In the genomic region with DNA sequence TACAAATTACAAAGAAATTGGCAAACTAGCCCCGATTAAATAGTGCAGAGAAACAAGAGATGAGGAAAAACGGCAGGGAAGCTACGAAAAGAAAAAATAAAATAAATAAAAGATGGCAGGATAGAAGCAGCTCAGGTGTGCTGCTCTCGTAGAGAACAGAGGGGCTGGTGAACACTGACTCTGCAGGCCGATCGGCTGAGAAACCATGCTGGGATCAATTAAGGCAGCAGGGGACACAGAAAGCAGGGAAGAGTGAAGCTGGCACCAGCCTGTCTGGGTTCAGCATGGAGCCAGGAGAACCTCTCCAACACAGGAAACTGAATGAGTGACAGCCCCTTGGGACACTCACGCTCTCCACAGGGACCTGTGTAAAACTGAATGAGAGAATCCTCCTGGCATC, we compare ENCODE assay signal across 29 cellular contexts. TPM values are rescaled to one million over a fixed set of nuclear protein-coding genes. Genes with fewer than 3 reads are reported as not detected.
DNase-seq lines count a peak whose midpoint lies in the region; ATAC-seq and TF ChIP-seq lines count a peak whose summit lies in the region.
"Had no signal": no experiment of that assay in that cellular context is flagged by ENCODE, and none has a peak within 500 bp of the region (broad histone marks: within the 10 kb centered on the region; RNA-seq: fewer than 3 reads in every experiment).

No MANE protein-coding gene starts in this region.

- H2AFZ ChIP-seq in OCI-LY1 (ENCODE audit: low read length): no peak overlapping the region
- H2AFZ ChIP-seq: parathyroid adenoma had no signal

- in situ Hi-C loops in transverse colon (cut with MboI; ENCODE audit: low pct_ligation_motif_present in 1 of 4, low pct_unique_long_range_greater_than_20kb in 1 of 4, low sequenced_read_pairs in 3 of 4): no loop called here

- ATAC-seq in stimulated activated naive B cell treated with anti-CD40 and anti-IgM and Interleukin-4, amounts not matched to agents 10 μg/mL and 1 μg/mL and 100 μg/mL, for 72 hours (replicated peaks): peak; percentile 19 to 46
- ATAC-seq in GM21423 (IDR thresholded peaks at IDR 0.05; ENCODE audit: unreplicated experiment): no peak
- ATAC-seq: activated CD8-positive, alpha-beta memory T cell treated with anti-CD3 and anti-CD28 coated beads, Interleukin-2, amount 10 ng/mL, durations not matched to agents 7 days and 5 days; activated T-helper 17 cell treated with anti-CD3 and anti-CD28 coated beads, Interleukin-2, amount 50 U/mL, for 72 hours; K562; right lobe of liver had no signal

- 65 to 66% methylated on average over 3 to 7 of the region's 7 CpGs for WGBS in transverse colon (ENCODE audit: low coverage in 1 of 2), 2 donors

- no peaks in the 10 kb centered on the region for H3K4me1 Mint-ChIP-seq in activated naive CD4-positive, alpha-beta T cell treated with anti-CD3 and anti-CD28 coated beads, Interleukin-2, amount 10 ng/mL, durations not matched to agents 7 days and 5 days
- peaks cover 12 to 20% of the 10 kb centered on the region in 2 donors for H3K4me1 Mint-ChIP-seq in stimulated activated naive B cell treated with anti-CD40 and anti-IgM and Interleukin-4, amounts not matched to agents 10 μg/mL and 1 μg/mL and 100 μg/mL, for 72 hours
- H3K4me1 Mint-ChIP-seq: activated CD8-positive, alpha-beta memory T cell treated with anti-CD3 and anti-CD28 coated beads, Interleukin-2, amount 10 ng/mL, durations not matched to agents 7 days and 5 days; activated naive CD8-positive, alpha-beta T cell treated with anti-CD3 and anti-CD28 coated beads, Interleukin-2, amount 10 ng/mL, durations not matched to agents 7 days and 5 days; activated T-helper 17 cell treated with anti-CD3 and anti-CD28 coated beads, Interleukin-2, amount 50 U/mL, for 72 hours; nephron progenitor cell had no signal

- H3K9me3 ChIP-seq in OCI-LY1 (ENCODE audit: low read length) (peaks cover 5% of the 10 kb centered on the region; the same call in 1 of the 2 replicates), transverse colon (no peaks in the 10 kb centered on the region)
- H3K9me3 ChIP-seq: HAP-1, right lobe of liver had no signal

- no peaks in the 10 kb centered on the region for H3K79me2 ChIP-seq in OCI-LY1 (ENCODE audit: insufficient read depth, low read length)
- H3K79me2 ChIP-seq: parathyroid adenoma had no signal

- H3K9me3 Mint-ChIP-seq in activated naive CD4-positive, alpha-beta T cell treated with anti-CD3 and anti-CD28 coated beads, Interleukin-2, amount 10 ng/mL, durations not matched to agents 7 days and 5 days: peaks cover 19% of the 10 kb centered on the region
- peaks cover 12 to 14% of the 10 kb centered on the region in 2 donors for H3K9me3 Mint-ChIP-seq in stimulated activated naive B cell treated with anti-CD40 and anti-IgM and Interleukin-4, amounts not matched to agents 10 μg/mL and 1 μg/mL and 100 μg/mL, for 72 hours

- H3K27ac Mint-ChIP-seq in activated naive CD4-positive, alpha-beta T cell treated with anti-CD3 and anti-CD28 coated beads, Interleukin-2, amount 10 ng/mL, durations not matched to agents 7 days and 5 days: peak overlapping the region; percentile 14
- H3K27ac Mint-ChIP-seq in stimulated activated naive B cell treated with anti-CD40 and anti-IgM and Interleukin-4, amounts not matched to agents 10 μg/mL and 1 μg/mL and 100 μg/mL, for 72 hours: peak overlapping the region; percentile 47
- H3K27ac Mint-ChIP-seq: activated CD8-positive, alpha-beta memory T cell treated with anti-CD3 and anti-CD28 coated beads, Interleukin-2, amount 10 ng/mL, durations not matched to agents 7 days and 5 days; activated naive CD8-positive, alpha-beta T cell treated with anti-CD3 and anti-CD28 coated beads, Interleukin-2, amount 10 ng/mL, durations not matched to agents 7 days and 5 days; activated T-helper 17 cell treated with anti-CD3 and anti-CD28 coated beads, Interleukin-2, amount 50 U/mL, for 72 hours; nephron progenitor cell; type B pancreatic cell had no signal

- no peaks in the 10 kb centered on the region for H3K36me3 ChIP-seq in OCI-LY1 (ENCODE audit: insufficient read depth, low read length)
- H3K36me3 ChIP-seq in transverse colon: no peaks in the 10 kb centered on the region
- H3K36me3 ChIP-seq: HAP-1, left ventricle myocardium inferior, right lobe of liver had no signal

- H3K27me3 ChIP-seq in OCI-LY1 (ENCODE audit: insufficient read depth, low read length): no peaks in the 10 kb centered on the region
- no peaks in the 10 kb centered on the region for H3K27me3 ChIP-seq in transverse colon
- H3K27me3 ChIP-seq: right lobe of liver had no signal

- CTCF ChIA-PET in activated naive CD4-positive, alpha-beta T cell treated with anti-CD3 and anti-CD28 coated beads, Interleukin-2, amount 10 ng/mL, durations not matched to agents 7 days and 5 days (lab: Charles Lee): no interaction called here

- H3K27ac ChIP-seq in OCI-LY1 (ENCODE audit: low read depth, low read length, poor library complexity, severe bottlenecking) (peak overlapping the region; percentile 86), transverse colon (no peak overlapping the region)
- H3K27ac ChIP-seq: left ventricle myocardium inferior, parathyroid adenoma, right lobe of liver had no signal

- no peaks in the 10 kb centered on the region for H3K36me3 Mint-ChIP-seq in activated naive CD4-positive, alpha-beta T cell treated with anti-CD3 and anti-CD28 coated beads, Interleukin-2, amount 10 ng/mL, durations not matched to agents 7 days and 5 days
- H3K36me3 Mint-ChIP-seq in stimulated activated naive B cell treated with anti-CD40 and anti-IgM and Interleukin-4, amounts not matched to agents 10 μg/mL and 1 μg/mL and 100 μg/mL, for 72 hours: peaks cover 4 to 11% of the 10 kb centered on the region in 2 donors
- H3K36me3 Mint-ChIP-seq: activated CD8-positive, alpha-beta memory T cell treated with anti-CD3 and anti-CD28 coated beads, Interleukin-2, amount 10 ng/mL, durations not matched to agents 7 days and 5 days; activated naive CD8-positive, alpha-beta T cell treated with anti-CD3 and anti-CD28 coated beads, Interleukin-2, amount 10 ng/mL, durations not matched to agents 7 days and 5 days; type B pancreatic cell had no signal

- H3K9me2 ChIP-seq in OCI-LY1 (ENCODE audit: low read depth, low read length): no peaks in the 10 kb centered on the region

- no peak for TF ChIP-seq CTCF in OCI-LY1 (IDR thresholded peaks at IDR 0.05; ENCODE audit: low read length)
- no peak for TF ChIP-seq CTCF in transverse colon (IDR thresholded peaks at IDR 0.05)

- TF ChIP-seq POLR2A in transverse colon (IDR thresholded peaks at IDR 0.05): no peak

- peak overlapping the region; percentile 62 for H3K4me2 ChIP-seq in OCI-LY1 (ENCODE audit: low read length)

- peaks cover 17% of the 10 kb centered on the region for H3K4me1 ChIP-seq in OCI-LY1 (ENCODE audit: insufficient read depth, low read length, severe bottlenecking)
- H3K4me1 ChIP-seq in transverse colon: no peaks in the 10 kb centered on the region
- H3K4me1 ChIP-seq: Caco-2, left ventricle myocardium inferior, parathyroid adenoma, right lobe of liver had no signal

- no peaks in the 10 kb centered on the region for H3K27me3 Mint-ChIP-seq in activated naive CD4-positive, alpha-beta T cell treated with anti-CD3 and anti-CD28 coated beads, Interleukin-2, amount 10 ng/mL, durations not matched to agents 7 days and 5 days
- no peaks in the 10 kb centered on the region for H3K27me3 Mint-ChIP-seq in stimulated activated naive B cell treated with anti-CD40 and anti-IgM and Interleukin-4, amounts not matched to agents 10 μg/mL and 1 μg/mL and 100 μg/mL, for 72 hours
- H3K27me3 Mint-ChIP-seq: activated CD4-positive, alpha-beta T cell treated with anti-CD3 and anti-CD28 coated beads, Interleukin-2, amount 10 ng/mL, durations not matched to agents 7 days and 5 days; activated CD8-positive, alpha-beta memory T cell treated with anti-CD3 and anti-CD28 coated beads, Interleukin-2, amount 10 ng/mL, durations not matched to agents 7 days and 5 days; activated naive CD8-positive, alpha-beta T cell treated with anti-CD3 and anti-CD28 coated beads, Interleukin-2, amount 10 ng/mL, durations not matched to agents 7 days and 5 days; activated T-helper 17 cell treated with anti-CD3 and anti-CD28 coated beads, Interleukin-2, amount 50 U/mL, for 72 hours; type B pancreatic cell had no signal

- H3F3A ChIP-seq in OCI-LY1 (ENCODE audit: insufficient read depth, low read length): no peaks in the 10 kb centered on the region

- no peak overlapping the region for H3K4me3 Mint-ChIP-seq in activated naive CD4-positive, alpha-beta T cell treated with anti-CD3 and anti-CD28 coated beads, Interleukin-2, amount 10 ng/mL, durations not matched to agents 7 days and 5 days
- no peak overlapping the region for H3K4me3 Mint-ChIP-seq in stimulated activated naive B cell treated with anti-CD40 and anti-IgM and Interleukin-4, amounts not matched to agents 10 μg/mL and 1 μg/mL and 100 μg/mL, for 72 hours
- H3K4me3 Mint-ChIP-seq: activated CD4-positive, alpha-beta T cell treated with anti-CD3 and anti-CD28 coated beads, Interleukin-2, amount 10 ng/mL, durations not matched to agents 7 days and 5 days; activated CD8-positive, alpha-beta memory T cell treated with anti-CD3 and anti-CD28 coated beads, Interleukin-2, amount 10 ng/mL, durations not matched to agents 7 days and 5 days; activated naive CD8-positive, alpha-beta T cell treated with anti-CD3 and anti-CD28 coated beads, Interleukin-2, amount 10 ng/mL, durations not matched to agents 7 days and 5 days; activated T-helper 17 cell treated with anti-CD3 and anti-CD28 coated beads, Interleukin-2, amount 50 U/mL, for 72 hours; nephron progenitor cell; type B pancreatic cell had no signal

- peak overlapping the region; percentile 26; the same call in 1 of the 2 replicates for H3K9ac ChIP-seq in OCI-LY1 (ENCODE audit: low read length)
- H3K9ac ChIP-seq: parathyroid adenoma had no signal

- intact Hi-C loops in transverse colon (cut with DNase I; ENCODE audit: low total_unique reads): no loop called here

- no peaks in the 10 kb centered on the region for H4K20me1 ChIP-seq in OCI-LY1 (ENCODE audit: insufficient read depth, low read length)

- no peak for TF ChIP-seq EP300 in transverse colon (IDR thresholded peaks at IDR 0.05; ENCODE audit: low read depth)

- H3K4me3 ChIP-seq in OCI-LY1 (ENCODE audit: low read depth, low read length, poor library complexity, severe bottlenecking): peak overlapping the region; percentile 33
- no peak overlapping the region for H3K4me3 ChIP-seq in transverse colon
- H3K4me3 ChIP-seq: HAP-1, K562, left ventricle myocardium inferior, right lobe of liver had no signal

- no peak for DNase-seq in activated naive CD4-positive, alpha-beta T cell treated with anti-CD3 and anti-CD28 coated beads, Interleukin-2, amount 10 ng/mL, durations not matched to agents 7 days and 5 days
- DNase-seq in activated naive CD4-positive, alpha-beta T cell (lab: John Stamatoyannopoulos, UW): no peak
- DNase-seq in NCI-H2081 (lab: John Stamatoyannopoulos, UW): peak; percentile 65 to 91
- DNase-seq in stimulated activated naive B cell treated with anti-CD40 and anti-IgM and Interleukin-4, amounts not matched to agents 10 μg/mL and 1 μg/mL and 100 μg/mL, for 72 hours: no peak
- DNase-seq in transverse colon: no peak
- DNase-seq in HK-2 (ENCODE audit: unreplicated experiment): no peak
- DNase-seq: 8988T; activated CD8-positive, alpha-beta memory T cell treated with anti-CD3 and anti-CD28 coated beads, Interleukin-2, amount 10 ng/mL, durations not matched to agents 7 days and 5 days; activated naive CD8-positive, alpha-beta T cell treated with anti-CD3 and anti-CD28 coated beads, Interleukin-2, amount 10 ng/mL, durations not matched to agents 7 days and 5 days; AML-193; Caco-2; cerebellar nuclear complex; effector CD4-positive, alpha-beta T cell; erythroblast; foreskin fibroblast; GF-D8; left ventricle myocardium inferior; midbrain; nephron progenitor cell; NK-92 treated with Interleukin-12 subunit alpha and Interleukin-12 subunit beta, amount 100 ng/mL, for 24 hours had no signal

RNA-seq across cellular contexts. Expression of a gene that starts 39.5 kb away (rescaled TPM):
- total RNA-seq in transverse colon: not detected
- total RNA-seq: activated CD4-positive, alpha-beta T cell treated with anti-CD3 and anti-CD28 coated beads, Interleukin-2, amount 10 ng/mL, durations not matched to agents 7 days and 5 days; activated CD8-positive, alpha-beta memory T cell treated with anti-CD3 and anti-CD28 coated beads, Interleukin-2, amount 10 ng/mL, durations not matched to agents 7 days and 5 days; activated naive CD8-positive, alpha-beta T cell treated with anti-CD3 and anti-CD28 coated beads, Interleukin-2, amount 10 ng/mL, durations not matched to agents 7 days and 5 days; activated T-helper 17 cell treated with anti-CD3 and anti-CD28 coated beads, Interleukin-2, amount 50 U/mL, for 72 hours; Caco-2; left ventricle myocardium inferior; right lobe of liver had no signal

Comparison
In these comparisons a context has a peak if more than half of its experiments do, and no peak if none do; other contexts are left out.
1. DNase-seq: peak in NCI-H2081 (2 of 2); none in activated naive CD4-positive, alpha-beta T cell treated with anti-CD3 and anti-CD28 coated beads, Interleukin-2, amount 10 ng/mL, durations not matched to agents 7 days and 5 days (single experiment), activated naive CD4-positive, alpha-beta T cell (0 of 4), stimulated activated naive B cell treated with anti-CD40 and anti-IgM and Interleukin-4, amounts not matched to agents 10 μg/mL and 1 μg/mL and 100 μg/mL, for 72 hours (single experiment), transverse colon (single experiment) and HK-2 (single experiment).